In the genomic region with DNA sequence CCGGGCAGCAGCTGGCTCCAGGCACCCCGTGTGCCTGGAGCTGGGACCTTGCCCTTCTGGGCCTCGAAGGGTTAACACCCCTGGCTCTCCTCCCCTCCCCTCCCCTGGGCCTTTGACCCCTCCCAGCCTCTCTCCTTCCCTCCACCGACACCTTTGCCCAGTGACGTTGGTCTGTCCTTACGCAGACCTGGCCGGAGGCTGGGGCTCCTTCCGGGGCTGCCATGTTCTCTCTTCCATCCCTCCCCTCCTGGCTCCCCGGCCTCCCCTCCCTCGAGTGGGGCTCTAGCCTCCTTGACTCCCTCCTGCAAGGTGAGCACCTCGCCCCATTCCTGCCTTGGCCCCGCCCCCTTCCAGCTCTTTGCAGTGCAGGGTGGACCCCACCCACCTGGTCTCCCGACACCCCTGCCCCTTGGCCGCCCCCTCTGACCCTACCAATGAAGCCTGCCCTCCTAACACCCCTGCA, we compare ENCODE assay signal across 1 cellular context.
TF ChIP-seq lines count a peak whose summit lies in the region.

TMEM82 (plus strand) TSS at position 161 of the 463 bp plus-strand sequence; CDS start at position 222, 61 bp downstream.

TF ChIP-seq in HepG2, 621 proteins besides CTCF, POLR2A, EP300 and RAD21:
- 0 out of 2 replicates have a peak, but pooled peaks have one; percentile 55 for TF ChIP-seq ZNF333 (CRISPR knock-in tag; IDR thresholded peaks at IDR 0.05; ENCODE audit: borderline replicate concordance)
- 0 out of 2 replicates have a peak, but pooled peaks have one; percentile 5 for TF ChIP-seq ZNF768 (CRISPR knock-in tag; IDR thresholded peaks at IDR 0.05)
- TF ChIP-seq SOX6 (IDR thresholded peaks at IDR 0.05), result no peak
- TF ChIP-seq SOX6 (CRISPR knock-in tag; IDR thresholded peaks at IDR 0.05), result 0 out of 2 replicates have a peak, but pooled peaks have one; percentile 7
- no peak for TF ChIP-seq FOXA3 (CRISPR knock-in tag; IDR thresholded peaks at IDR 0.05)
- TF ChIP-seq, protein P1, sequence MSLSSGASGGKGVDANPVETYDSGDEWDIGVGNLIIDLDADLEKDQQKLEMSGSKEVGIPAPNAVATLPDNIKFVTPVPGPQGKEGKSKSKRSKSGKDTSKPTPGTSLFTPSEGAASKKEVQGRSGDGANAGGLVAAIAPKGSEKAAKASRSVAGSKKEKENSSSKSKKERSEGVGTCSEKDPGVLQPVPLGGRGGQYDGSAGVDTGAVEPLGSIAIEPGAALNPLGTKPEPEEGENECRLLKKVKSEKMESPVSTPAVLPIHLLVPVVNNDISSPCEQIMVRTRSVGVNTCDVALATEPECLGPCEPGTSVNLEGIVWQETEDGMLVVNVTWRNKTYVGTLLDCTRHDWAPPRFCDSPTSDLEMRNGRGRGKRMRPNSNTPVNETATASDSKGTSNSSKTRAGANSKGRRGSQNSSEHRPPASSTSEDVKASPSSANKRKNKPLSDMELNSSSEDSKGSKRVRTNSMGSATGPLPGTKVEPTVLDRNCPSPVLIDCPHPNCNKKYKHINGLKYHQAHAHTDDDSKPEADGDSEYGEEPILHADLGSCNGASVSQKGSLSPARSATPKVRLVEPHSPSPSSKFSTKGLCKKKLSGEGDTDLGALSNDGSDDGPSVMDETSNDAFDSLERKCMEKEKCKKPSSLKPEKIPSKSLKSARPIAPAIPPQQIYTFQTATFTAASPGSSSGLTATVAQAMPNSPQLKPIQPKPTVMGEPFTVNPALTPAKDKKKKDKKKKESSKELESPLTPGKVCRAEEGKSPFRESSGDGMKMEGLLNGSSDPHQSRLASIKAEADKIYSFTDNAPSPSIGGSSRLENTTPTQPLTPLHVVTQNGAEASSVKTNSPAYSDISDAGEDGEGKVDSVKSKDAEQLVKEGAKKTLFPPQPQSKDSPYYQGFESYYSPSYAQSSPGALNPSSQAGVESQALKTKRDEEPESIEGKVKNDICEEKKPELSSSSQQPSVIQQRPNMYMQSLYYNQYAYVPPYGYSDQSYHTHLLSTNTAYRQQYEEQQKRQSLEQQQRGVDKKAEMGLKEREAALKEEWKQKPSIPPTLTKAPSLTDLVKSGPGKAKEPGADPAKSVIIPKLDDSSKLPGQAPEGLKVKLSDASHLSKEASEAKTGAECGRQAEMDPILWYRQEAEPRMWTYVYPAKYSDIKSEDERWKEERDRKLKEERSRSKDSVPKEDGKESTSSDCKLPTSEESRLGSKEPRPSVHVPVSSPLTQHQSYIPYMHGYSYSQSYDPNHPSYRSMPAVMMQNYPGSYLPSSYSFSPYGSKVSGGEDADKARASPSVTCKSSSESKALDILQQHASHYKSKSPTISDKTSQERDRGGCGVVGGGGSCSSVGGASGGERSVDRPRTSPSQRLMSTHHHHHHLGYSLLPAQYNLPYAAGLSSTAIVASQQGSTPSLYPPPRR (CRISPR knock-in tag; IDR thresholded peaks at IDR 0.05; ENCODE audit: borderline replicate concordance), result 0 out of 2 replicates have a peak, but pooled peaks have one; percentile 2
- TF ChIP-seq, protein P2, sequence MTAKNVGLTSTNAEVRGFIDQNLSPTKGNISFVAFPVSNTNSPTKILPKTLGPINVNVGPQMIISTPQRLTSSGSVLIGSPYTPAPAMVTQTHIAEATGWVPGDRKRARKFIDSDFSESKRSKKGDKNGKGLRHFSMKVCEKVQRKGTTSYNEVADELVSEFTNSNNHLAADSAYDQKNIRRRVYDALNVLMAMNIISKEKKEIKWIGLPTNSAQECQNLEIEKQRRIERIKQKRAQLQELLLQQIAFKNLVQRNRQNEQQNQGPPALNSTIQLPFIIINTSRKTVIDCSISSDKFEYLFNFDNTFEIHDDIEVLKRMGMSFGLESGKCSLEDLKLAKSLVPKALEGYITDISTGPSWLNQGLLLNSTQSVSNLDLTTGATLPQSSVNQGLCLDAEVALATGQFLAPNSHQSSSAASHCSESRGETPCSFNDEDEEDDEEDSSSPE (CRISPR knock-in tag; IDR thresholded peaks at IDR 0.05), result 0 out of 2 replicates have a peak, but pooled peaks have one; percentile 24
- no peak for TF ChIP-seq FOXC1 (CRISPR knock-in tag; IDR thresholded peaks at IDR 0.05; ENCODE audit: borderline replicate concordance)
- TF ChIP-seq RELA (CRISPR knock-in tag; IDR thresholded peaks at IDR 0.05), result no peak
- 0 out of 2 replicates have a peak, but pooled peaks have one; percentile 41 for TF ChIP-seq MAZ (IDR thresholded peaks at IDR 0.05; ENCODE audit: borderline replicate concordance, low read depth, low read length)
- TF ChIP-seq MAZ (CRISPR knock-in tag; IDR thresholded peaks at IDR 0.05; ENCODE audit: low read depth), result no peak
- TF ChIP-seq NONO (IDR thresholded peaks at IDR 0.05), result no peak
- TF ChIP-seq NONO (CRISPR knock-in tag; conservative IDR thresholded peaks at IDR 0.05), result 0 out of 2 replicates have a peak, but pooled peaks have one; percentile 41
- peak; percentile 26; the same call in 1 of the 2 replicates for TF ChIP-seq CREM (IDR thresholded peaks at IDR 0.05)
- TF ChIP-seq CREM (CRISPR knock-in tag; IDR thresholded peaks at IDR 0.05), result no peak
- peak; percentile 71; the same call in 1 of the 2 replicates for TF ChIP-seq HNF4G (IDR thresholded peaks at IDR 0.05; ENCODE audit: borderline replicate concordance, low read depth, low read length)
- TF ChIP-seq HNF4G (CRISPR knock-in tag; IDR thresholded peaks at IDR 0.05; ENCODE audit: borderline replicate concordance, low read depth), result no peak
- TF ChIP-seq, protein P3, sequence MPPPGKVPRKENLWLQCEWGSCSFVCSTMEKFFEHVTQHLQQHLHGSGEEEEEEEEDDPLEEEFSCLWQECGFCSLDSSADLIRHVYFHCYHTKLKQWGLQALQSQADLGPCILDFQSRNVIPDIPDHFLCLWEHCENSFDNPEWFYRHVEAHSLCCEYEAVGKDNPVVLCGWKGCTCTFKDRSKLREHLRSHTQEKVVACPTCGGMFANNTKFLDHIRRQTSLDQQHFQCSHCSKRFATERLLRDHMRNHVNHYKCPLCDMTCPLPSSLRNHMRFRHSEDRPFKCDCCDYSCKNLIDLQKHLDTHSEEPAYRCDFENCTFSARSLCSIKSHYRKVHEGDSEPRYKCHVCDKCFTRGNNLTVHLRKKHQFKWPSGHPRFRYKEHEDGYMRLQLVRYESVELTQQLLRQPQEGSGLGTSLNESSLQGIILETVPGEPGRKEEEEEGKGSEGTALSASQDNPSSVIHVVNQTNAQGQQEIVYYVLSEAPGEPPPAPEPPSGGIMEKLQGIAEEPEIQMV (CRISPR knock-in tag; IDR thresholded peaks at IDR 0.05; ENCODE audit: low read depth), result no peak
- TF ChIP-seq POGZ (CRISPR knock-in tag; IDR thresholded peaks at IDR 0.05), result peak; percentile 25; the same call in 1 of the 2 replicates
- TF ChIP-seq ZSCAN30 (CRISPR knock-in tag; IDR thresholded peaks at IDR 0.05), result no peak
- TF ChIP-seq ZSCAN25 (CRISPR knock-in tag; IDR thresholded peaks at IDR 0.05), result peak; percentile 89
- TF ChIP-seq ZNF770 (CRISPR knock-in tag; IDR thresholded peaks at IDR 0.05), result peak; percentile 84; the same call in 1 of the 2 replicates
- no peak for TF ChIP-seq HES4 (CRISPR knock-in tag; IDR thresholded peaks at IDR 0.05; ENCODE audit: borderline replicate concordance)
- TF ChIP-seq NR2F6 (IDR thresholded peaks at IDR 0.05), result peak; percentile 38; the same call in 1 of the 2 replicates
- peak; percentile 48 for TF ChIP-seq NR2F6 (CRISPR knock-in tag; IDR thresholded peaks at IDR 0.05)
- no peak for TF ChIP-seq CREB1 (IDR thresholded peaks at IDR 0.05)
- peak; percentile 53; the same call in 1 of the 2 replicates for TF ChIP-seq CREB1 (CRISPR knock-in tag; IDR thresholded peaks at IDR 0.05)
- 0 out of 2 replicates have a peak, but pooled peaks have one; percentile 18 for TF ChIP-seq KAT8 (CRISPR knock-in tag; IDR thresholded peaks at IDR 0.05)
- 0 out of 2 replicates have a peak, but pooled peaks have one; percentile 45 for TF ChIP-seq ZNF776 (CRISPR knock-in tag; IDR thresholded peaks at IDR 0.05)
- TF ChIP-seq LCORL (IDR thresholded peaks at IDR 0.05), result no peak
- 0 out of 2 replicates have a peak, but pooled peaks have one; percentile 21 for TF ChIP-seq LCORL (CRISPR knock-in tag; IDR thresholded peaks at IDR 0.05)
- peak; percentile 25 for TF ChIP-seq MED8 (CRISPR knock-in tag; IDR thresholded peaks at IDR 0.05; ENCODE audit: insufficient replicate concordance)
- peak; percentile 42 for TF ChIP-seq YY1 (IDR thresholded peaks at IDR 0.05; ENCODE audit: insufficient read depth, insufficient replicate concordance, low read depth, low read length)
- peak in 1 of 2 experiments; percentile 43; a peak in 2 of 4 replicates for TF ChIP-seq NR2F1 (CRISPR knock-in tag; IDR thresholded peaks at IDR 0.05)
- TF ChIP-seq GABPB1 (CRISPR knock-in tag; IDR thresholded peaks at IDR 0.05), result 0 out of 2 replicates have a peak, but pooled peaks have one; percentile 9
- TF ChIP-seq ZNF234 (CRISPR knock-in tag; conservative IDR thresholded peaks at IDR 0.05), result no peak
- no peak for TF ChIP-seq NFIC (IDR thresholded peaks at IDR 0.05; ENCODE audit: low read length)
- peak; percentile 95 for TF ChIP-seq ZNF652 (CRISPR knock-in tag; IDR thresholded peaks at IDR 0.05; ENCODE audit: borderline replicate concordance, low read depth)
- TF ChIP-seq ZNF235 (CRISPR knock-in tag; IDR thresholded peaks at IDR 0.05; ENCODE audit: borderline replicate concordance), result peak; percentile 51; the same call in 1 of the 2 replicates
- 0 out of 2 replicates have a peak, but pooled peaks have one; percentile 11 for TF ChIP-seq ZNF317 (CRISPR knock-in tag; IDR thresholded peaks at IDR 0.05)
